9 cellular contexts compared by ENCODE assay signal in the genomic region with DNA sequence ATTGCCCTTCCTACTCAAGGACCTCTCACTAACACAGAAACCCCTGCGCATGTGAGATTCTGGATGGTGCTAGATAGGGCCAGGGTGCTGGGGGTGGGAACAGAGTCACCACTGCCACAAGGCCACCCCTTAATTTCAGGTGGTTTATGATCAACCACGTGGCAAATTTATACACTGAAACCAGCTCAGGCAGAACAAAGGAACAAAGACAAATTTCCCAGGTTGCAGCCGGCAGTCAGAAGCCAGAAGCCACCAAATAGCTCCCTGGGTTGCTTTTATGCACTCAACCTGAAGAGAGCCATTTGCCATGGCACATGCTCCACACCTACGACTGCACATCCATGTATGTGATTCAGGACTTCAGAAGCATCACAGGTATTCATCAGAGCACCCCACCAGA. TPM values are rescaled to one million over a fixed set of nuclear protein-coding genes. Genes with fewer than 3 reads are reported as not detected.
DNase-seq lines count a peak whose midpoint lies in the region; ATAC-seq, FAIRE-seq and TF ChIP-seq lines count a peak whose summit lies in the region.
"Had no signal": no experiment of that assay in that cellular context is flagged by ENCODE, and none has a peak within 500 bp of the region (broad histone marks: within the 10 kb centered on the region; RNA-seq: fewer than 3 reads in every experiment).

No MANE protein-coding gene starts in this region.

- H2BK20ac ChIP-seq in H9 (ENCODE audit: low read depth, low read length, poor library complexity, severe bottlenecking): no peak overlapping the region

- no peak overlapping the region for H4K5ac ChIP-seq in H9 (ENCODE audit: insufficient read length, low read depth, low read length)

- H2BK12ac ChIP-seq in H9 (ENCODE audit: insufficient read length, low read depth, low read length): no peak overlapping the region

- H3K4me3 ChIP-seq in OCI-LY3 (ENCODE audit: low read length): peak overlapping the region; percentile 83

- H3K4ac ChIP-seq in H9 (ENCODE audit: low read depth, low read length): no peak overlapping the region

- peaks cover 34% of the 10 kb centered on the region for H3K36me3 ChIP-seq in OCI-LY3 (replicated peaks; ENCODE audit: low read depth, low read length)

- H3T11ph ChIP-seq in H9 (ENCODE audit: low read length): no peak overlapping the region

- FAIRE-seq in frontal cortex (lab: Jason Lieb, UNC): no peak
- FAIRE-seq: islet of Langerhans had no signal

- no peak overlapping the region for H3K23ac ChIP-seq in H9 (ENCODE audit: insufficient read length, low read depth, low read length)

- H3K79me1 ChIP-seq in H9 (ENCODE audit: insufficient read depth, low read depth, low read length, poor library complexity, severe bottlenecking): peaks cover 3% of the 10 kb centered on the region

- no CpG with 5 or more reads among the region's 4 CpGs for WGBS in H9 (ENCODE audit: extremely low coverage, insufficient read length, low lambda C conversion rate)

- H3K4me3 Mint-ChIP-seq in H9 (peak overlapping the region; percentile 11 to 58; a peak in 4 of 5 replicates), endothelial cell (ENCODE audit: unreplicated experiment) (peak overlapping the region; percentile 83)

- no peak overlapping the region for H3K18ac ChIP-seq in H9 (ENCODE audit: insufficient read length, low read depth, low read length)

- H3K27ac Mint-ChIP-seq in H9 (peak overlapping the region; percentile 34 to 86 (median 45); a peak in 2 of 7 replicates), endothelial cell (ENCODE audit: unreplicated experiment) (peak overlapping the region; percentile 30)

- H3K4me2 ChIP-seq in H9 (ENCODE audit: insufficient read depth, insufficient read length, low read length): no peak overlapping the region
- peak overlapping the region; percentile 95 for H3K4me2 ChIP-seq in OCI-LY3 (ENCODE audit: low read length)

- H3K27me3 ChIP-seq in H9 (ENCODE audit: insufficient read depth, low read length): no peaks in the 10 kb centered on the region; the same call in 1 of the 2 replicates
- H3K27me3 ChIP-seq in OCI-LY3 (ENCODE audit: low read depth, low read length): no peaks in the 10 kb centered on the region

- ATAC-seq in GM18511 (IDR thresholded peaks at IDR 0.05; ENCODE audit: unreplicated experiment) (peak; percentile 39), HG02840 (IDR thresholded peaks at IDR 0.05; ENCODE audit: low FRiP score, unreplicated experiment) (no peak)

- no peaks in the 10 kb centered on the region for H3K9me3 ChIP-seq in H9 (ENCODE audit: control insufficient read depth, low read depth, low read length)
- H3K9me3 ChIP-seq in OCI-LY3 (ENCODE audit: insufficient read depth, low read length): no peaks in the 10 kb centered on the region

- H3K4me1 Mint-ChIP-seq in H9 (peaks cover 71 to 75% of the 10 kb centered on the region in 2 experiments), endothelial cell (ENCODE audit: unreplicated experiment) (peaks cover 43% of the 10 kb centered on the region)

- H3K9me3 Mint-ChIP-seq in H9 (no peaks in the 10 kb centered on the region), endothelial cell (ENCODE audit: unreplicated experiment) (no peaks in the 10 kb centered on the region)

- DNase-seq in H9: peak; percentile 23
- DNase-seq in endothelial cell (ENCODE audit: low spot score): no peak
- no peak for DNase-seq in GM19238 (ENCODE audit: insufficient read length, low spot score)
- no peak for DNase-seq in AML-193 (lab: John Stamatoyannopoulos, UW)
- DNase-seq in frontal cortex (ENCODE audit: low spot score in 2 of 2): no peak

- H3K4me1 ChIP-seq in H9 (ENCODE audit: insufficient read depth, low read length) (peaks cover 13% of the 10 kb centered on the region; the same call in 1 of the 2 replicates), OCI-LY3 (ENCODE audit: low read length) (peaks cover 67% of the 10 kb centered on the region)

- H3K23me2 ChIP-seq in H9 (ENCODE audit: insufficient read length, low read depth, low read length, poor library complexity, severe bottlenecking): peaks cover 5% of the 10 kb centered on the region

- peaks cover 13% of the 10 kb centered on the region; the same call in 1 of the 2 replicates for H3K79me2 ChIP-seq in H9 (ENCODE audit: insufficient read depth, low read length)
- H3K79me2 ChIP-seq in OCI-LY3 (ENCODE audit: low read length): peaks cover 96% of the 10 kb centered on the region

- H2BK15ac ChIP-seq in H9 (ENCODE audit: low read depth, low read length): no peak overlapping the region

- no peak overlapping the region for H2BK120ac ChIP-seq in H9 (ENCODE audit: low read depth, low read length, poor library complexity, severe bottlenecking)

- H3K27ac ChIP-seq in H9 (ENCODE audit: insufficient read length, low read depth, low read length) (no peak overlapping the region), OCI-LY3 (ENCODE audit: low read length) (peak overlapping the region; percentile 95)

- H4K20me1 ChIP-seq in H9 (ENCODE audit: control insufficient read depth, insufficient read depth, insufficient read length) (no peaks in the 10 kb centered on the region), OCI-LY3 (ENCODE audit: insufficient read depth, low read length) (peaks cover 51% of the 10 kb centered on the region)

- H4K8ac ChIP-seq in H9 (replicated peaks; ENCODE audit: insufficient read length, low read depth, low read length): no peak overlapping the region

- no peak overlapping the region for H2BK5ac ChIP-seq in H9 (ENCODE audit: insufficient read length, low read length)

- no peak for TF ChIP-seq CTCF in H9 (conservative IDR thresholded peaks at IDR 0.05)
- no peak for TF ChIP-seq CTCF in OCI-LY3 (IDR thresholded peaks at IDR 0.05; ENCODE audit: low read depth, low read length)
- TF ChIP-seq CTCF in endothelial cell (IDR thresholded peaks at IDR 0.05; ENCODE audit: unreplicated experiment): no peak

- no peak overlapping the region for H2AK5ac ChIP-seq in H9 (ENCODE audit: insufficient read length, low read length)

- H2AFZ ChIP-seq in H9 (ENCODE audit: low read length) (no peak overlapping the region), OCI-LY3 (ENCODE audit: low read depth, low read length) (no peak overlapping the region)

- H3K36me3 Mint-ChIP-seq in H9 (ENCODE audit: insufficient read depth in 1 of 3, low read depth in 3 of 3) (peaks cover 0 to 2% (median 0%) of the 10 kb centered on the region in 3 experiments; a peak in 1 of 7 replicates), endothelial cell (ENCODE audit: low read depth, unreplicated experiment) (peaks cover 4% of the 10 kb centered on the region)

- no peak overlapping the region for H3K9ac ChIP-seq in H9 (ENCODE audit: extremely low read depth, insufficient read length, low read length)
- H3K9ac ChIP-seq in OCI-LY3 (ENCODE audit: low read length): peak overlapping the region; percentile 93

- H4K91ac ChIP-seq in H9 (ENCODE audit: insufficient read length, low read depth, low read length): no peak overlapping the region

- H3K27me3 Mint-ChIP-seq in H9 (ENCODE audit: low read depth) (peaks cover 7% of the 10 kb centered on the region), endothelial cell (ENCODE audit: unreplicated experiment) (peaks cover 8% of the 10 kb centered on the region)

- H3K56ac ChIP-seq in H9 (ENCODE audit: insufficient read length, low read depth, low read length): no peak overlapping the region

- H3K14ac ChIP-seq in H9 (ENCODE audit: insufficient read depth, low read length): no peak overlapping the region

RNA-seq across cellular contexts. Expression of a gene that starts 2.5 kb away (rescaled TPM):
- 55.7 and 56.8 TPM in 2 replicates for total RNA-seq in H9 (2021)
- total RNA-seq in endothelial cell (ENCODE audit: unreplicated experiment): 54.2 TPM
- total RNA-seq in frontal cortex: 83.6 TPM
